In the genomic region with DNA sequence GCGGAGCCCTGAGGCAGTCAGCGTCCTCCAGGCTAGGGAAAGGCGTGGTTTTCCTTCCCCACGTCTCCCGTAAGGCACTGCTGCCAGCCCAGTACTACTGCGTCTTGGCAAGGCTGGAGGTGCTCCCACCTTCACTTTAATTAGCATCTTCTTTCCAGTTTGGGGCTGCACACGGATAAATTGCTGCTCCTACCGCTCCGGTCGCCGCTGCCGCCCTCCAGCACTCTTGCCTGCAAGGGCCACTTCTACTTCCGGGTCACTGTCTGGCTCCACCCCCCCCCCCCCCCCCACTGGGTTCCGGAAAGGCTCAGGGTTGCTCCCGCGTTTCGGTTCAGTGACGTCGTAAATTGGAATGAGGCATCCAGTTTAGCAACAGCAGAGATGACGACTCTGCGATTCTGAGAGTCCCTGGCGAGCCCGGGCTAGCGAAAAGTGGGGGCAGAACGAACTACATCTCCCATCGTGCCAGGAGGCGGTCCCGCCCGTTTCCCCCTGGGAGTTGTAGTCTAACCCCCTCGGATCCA, we compare ENCODE assay signal across 8 cellular contexts. TPM values are rescaled to one million over a fixed set of nuclear protein-coding genes. Genes with fewer than 3 reads are reported as not detected.
DNase-seq lines count a peak whose midpoint lies in the region; ATAC-seq and TF ChIP-seq lines count a peak whose summit lies in the region.

A gene (minus strand): TSS at position 247 of the 524 bp plus-strand sequence. CDS start 100 bp downstream, at position 147.

- H3K56ac ChIP-seq in IMR-90 (ENCODE audit: extremely low read depth, insufficient read depth, low read length), result peak within 1 kb of the TSS; percentile 97

- H4K91ac ChIP-seq in IMR-90 (ENCODE audit: insufficient read depth, low read depth, low read length), result peak within 1 kb of the TSS; percentile 97

- peak within 1 kb of the TSS; percentile 97 for H2AK5ac ChIP-seq in IMR-90 (ENCODE audit: low read depth, low read length)

- peak within 1 kb of the TSS; percentile 98 for H3K4ac ChIP-seq in IMR-90 (ENCODE audit: low read depth, low read length)

- TF ChIP-seq POLR2A in IMR-90 (IDR thresholded peaks at IDR 0.05; ENCODE audit: low read depth, low read length), result peak; percentile 17; the same call in 1 of the 2 replicates

- H3K27me3 ChIP-seq in IMR-90 (ENCODE audit: control insufficient read depth, insufficient read depth, low read length), result no peaks in the 10 kb centered on the region
- H3K27me3 ChIP-seq in mononuclear cell (ENCODE audit: insufficient read depth, low read length), result no peaks in the 10 kb centered on the region

- DNase-seq in D341Med (ENCODE audit: low spot score) (peak; percentile 91), IMR-90 (peak; percentile 97), OCI-LY7 (ENCODE audit: low spot score) (peak; percentile 92), activated T-cell treated with anti-CD3 and anti-CD28 coated beads for 1 hour (ENCODE audit: low read depth) (peak; percentile 80), epidermal melanocyte (ENCODE audit: insufficient read length, low spot score) (peak; percentile 82)
- DNase-seq in stimulated activated CD8-positive, alpha-beta memory T cell treated with anti-CD3 and anti-CD28 coated beads, Interleukin-2, amount 100 ng/mL, for 48 hours (ENCODE audit: low read depth in 2 of 2), result peak; percentile 73 to 85

- H3K14ac ChIP-seq in IMR-90 (replicated peaks; ENCODE audit: low read depth, low read length), result peak within 1 kb of the TSS; percentile 99

- in situ Hi-C loops in IMR-90 (cut with MboI; ENCODE audit: low sequenced_read_pairs), result loop anchor here (10.0 kb wide), 1 partner anchor 203 kb away; no protein-coding TSS in a partner anchor

- H3K4me2 ChIP-seq in IMR-90 (ENCODE audit: low read depth, low read length) (peak within 1 kb of the TSS; percentile 98), OCI-LY7 (ENCODE audit: low read length) (peak within 1 kb of the TSS; percentile 87)

- H3K9me1 ChIP-seq in IMR-90 (ENCODE audit: insufficient read depth, low read length), result peaks cover 15% of the 10 kb centered on the region

- peak within 1 kb of the TSS; percentile 98 to 100 for H4K8ac ChIP-seq in IMR-90 (ENCODE audit: low read depth in 2 of 2, low read length in 2 of 2)

- H2BK15ac ChIP-seq in IMR-90 (ENCODE audit: low read depth, low read length), result peak within 1 kb of the TSS; percentile 79

- peaks cover 48% of the 10 kb centered on the region for H3K79me2 ChIP-seq in OCI-LY7 (ENCODE audit: insufficient read depth, low read depth, low read length)

- POLR2A ChIA-PET in IMR-90 (lab: Charles Lee; ENCODE audit: unreplicated experiment), result no interaction called here
- POLR2A ChIA-PET in OCI-LY7 (lab: Charles Lee), result interaction anchor here (0.5 to 1.5 kb wide), 3 partner anchors 10 to 117 kb away, joined by 4 to 8 read pairs (median 4); a partner anchor contains a TSS

- intact Hi-C loops in IMR-90 (cut with micrococcal nuclease) (loop anchor here (1.0 kb wide), 1 partner anchor 16 kb away; a partner anchor contains a TSS), OCI-LY7 (cut with micrococcal nuclease; ENCODE audit: unreplicated experiment) (loop anchor here (1.0 kb wide), 1 partner anchor 19 kb away; a partner anchor contains a TSS)

- H4K20me1 ChIP-seq in IMR-90 (ENCODE audit: insufficient read depth, low read length) (no peaks in the 10 kb centered on the region), OCI-LY7 (ENCODE audit: insufficient read depth, low read length) (no peaks in the 10 kb centered on the region)

- WGBS in IMR-90 (ENCODE audit: extremely low coverage in 2 of 2, insufficient read length in 1 of 2), 2 experiments, result 0% methylated on average over 19 of the region's 30 CpGs; no CpG with 5 or more reads in 1 of the 2 experiments

- peak within 1 kb of the TSS; percentile 91 for H3K9ac ChIP-seq in IMR-90 (ENCODE audit: low read depth, low read length)

- CTCF ChIA-PET in IMR-90 (lab: Yijun Ruan, JAX), result no interaction called here
- CTCF ChIA-PET in OCI-LY7 (lab: Charles Lee; ENCODE audit: unreplicated experiment), result interaction anchor here (0.7 kb wide), 1 partner anchor 61 kb away, joined by 3 read pairs; no protein-coding TSS in a partner anchor

- H3K4me3 ChIP-seq in IMR-90 (ENCODE audit: insufficient read depth, low read depth, low read length), result peak within 1 kb of the TSS; percentile 56
- peak within 1 kb of the TSS; percentile 84 for H3K4me3 ChIP-seq in OCI-LY7 (ENCODE audit: low read depth, low read length, poor library complexity, severe bottlenecking)
- peak within 1 kb of the TSS; percentile 67 for H3K4me3 ChIP-seq in mononuclear cell (ENCODE audit: low read length)

- H3K9me3 ChIP-seq in IMR-90 (ENCODE audit: control insufficient read depth, insufficient read depth, low read length), result no peaks in the 10 kb centered on the region
- no peaks in the 10 kb centered on the region for H3K9me3 ChIP-seq in OCI-LY7 (ENCODE audit: low read length)
- H3K9me3 ChIP-seq in mononuclear cell (ENCODE audit: low read depth, low read length), result no peaks in the 10 kb centered on the region

- peak within 1 kb of the TSS; percentile 96 for H2BK120ac ChIP-seq in IMR-90 (ENCODE audit: low read depth, low read length)

- peaks cover 8% of the 10 kb centered on the region for H3K4me1 ChIP-seq in IMR-90 (ENCODE audit: control insufficient read depth, insufficient read depth, low read length)
- peaks cover 30% of the 10 kb centered on the region for H3K4me1 ChIP-seq in OCI-LY7 (ENCODE audit: insufficient read depth, low read length, poor library complexity, severe bottlenecking)
- peaks cover 42% of the 10 kb centered on the region for H3K4me1 ChIP-seq in mononuclear cell (ENCODE audit: insufficient read depth, low read length)

- H3K79me1 ChIP-seq in IMR-90 (ENCODE audit: low read depth in 1 of 2, low read length in 2 of 2), result peaks cover 47 to 81% of the 10 kb centered on the region in 2 experiments

- H2BK5ac ChIP-seq in IMR-90 (ENCODE audit: low read depth, low read length, poor library complexity, severe bottlenecking), result peak within 1 kb of the TSS; percentile 92

- H3K18ac ChIP-seq in IMR-90 (ENCODE audit: low read depth, low read length), result peak within 1 kb of the TSS; percentile 67

- peak; percentile 68 for ATAC-seq in GM21528 (IDR thresholded peaks at IDR 0.05; ENCODE audit: low FRiP score, unreplicated experiment)
- ATAC-seq in IMR-90 (ENCODE audit: low read depth), result peak; percentile 91

- no peak for TF ChIP-seq RAD21 in IMR-90 (IDR thresholded peaks at IDR 0.05; ENCODE audit: low read length)

- H3K9me2 ChIP-seq in OCI-LY7 (ENCODE audit: insufficient read depth, low read length), result no peaks in the 10 kb centered on the region

- H3K36me3 ChIP-seq in IMR-90 (ENCODE audit: control insufficient read depth, insufficient read depth, low read length) (peaks cover 16% of the 10 kb centered on the region), OCI-LY7 (ENCODE audit: insufficient read depth, low read length) (peaks cover 50% of the 10 kb centered on the region)

- H2AFZ ChIP-seq in IMR-90 (replicated peaks; ENCODE audit: low read length, poor library complexity), result peak within 1 kb of the TSS; percentile 100
- peak within 1 kb of the TSS; percentile 94 for H2AFZ ChIP-seq in OCI-LY7 (ENCODE audit: low read length)

- peak within 1 kb of the TSS; percentile 99 for H2AK9ac ChIP-seq in IMR-90 (replicated peaks; ENCODE audit: low read depth, low read length, poor library complexity)

- H2BK20ac ChIP-seq in IMR-90 (ENCODE audit: low read depth, low read length), result peak within 1 kb of the TSS; percentile 78; the same call in 1 of the 2 replicates

- BruUV-seq in IMR-90 (replicated peaks; lab: Mats Ljungman, UMichigan), result no TSS peak
- BruUV-seq in OCI-LY7 (replicated peaks; lab: Mats Ljungman, UMichigan), result no TSS peak

- dilution Hi-C loops in IMR-90 (cut with HindIII; ENCODE audit: low sequenced_read_pairs, unreplicated experiment), result no loop called here

- H4K5ac ChIP-seq in IMR-90 (ENCODE audit: low read depth, low read length), result peak within 1 kb of the TSS; percentile 92

- H3K27ac ChIP-seq in IMR-90 (ENCODE audit: insufficient read depth, low read length), result peak within 1 kb of the TSS; percentile 91
- peak within 1 kb of the TSS; percentile 74 for H3K27ac ChIP-seq in OCI-LY7 (ENCODE audit: low read depth, low read length, poor library complexity, severe bottlenecking)

- TF ChIP-seq CTCF in IMR-90 (conservative IDR thresholded peaks at IDR 0.05; ENCODE audit: low read depth, low read length) (no peak), OCI-LY7 (conservative IDR thresholded peaks at IDR 0.05; ENCODE audit: low read length) (no peak)

- H3K23ac ChIP-seq in IMR-90 (ENCODE audit: low read depth, low read length), result peak within 1 kb of the TSS; percentile 98

TF ChIP-seq in IMR-90, 13 proteins besides CTCF, POLR2A, EP300 and RAD21:
- TF ChIP-seq MAFK (IDR thresholded peaks at IDR 0.05; ENCODE audit: low read depth, low read length) (peak; percentile 49; the same call in 1 of the 2 replicates), CHD1 (IDR thresholded peaks at IDR 0.05; ENCODE audit: low read depth, low read length) (no peak), MXI1 (IDR thresholded peaks at IDR 0.05; ENCODE audit: borderline replicate concordance, low read depth, low read length) (peak; percentile 9; the same call in 1 of the 2 replicates), FOS (IDR thresholded peaks at IDR 0.05; ENCODE audit: low read depth, low read length) (no peak), RFX5 (IDR thresholded peaks at IDR 0.05; ENCODE audit: low read depth, low read length) (no peak), MAZ (IDR thresholded peaks at IDR 0.05; ENCODE audit: borderline replicate concordance, low read depth, low read length) (peak; percentile 54; the same call in 1 of the 2 replicates), CEBPB (IDR thresholded peaks at IDR 0.05; ENCODE audit: low read depth, low read length) (peak; percentile 92)
- TF ChIP-seq, protein P1, sequence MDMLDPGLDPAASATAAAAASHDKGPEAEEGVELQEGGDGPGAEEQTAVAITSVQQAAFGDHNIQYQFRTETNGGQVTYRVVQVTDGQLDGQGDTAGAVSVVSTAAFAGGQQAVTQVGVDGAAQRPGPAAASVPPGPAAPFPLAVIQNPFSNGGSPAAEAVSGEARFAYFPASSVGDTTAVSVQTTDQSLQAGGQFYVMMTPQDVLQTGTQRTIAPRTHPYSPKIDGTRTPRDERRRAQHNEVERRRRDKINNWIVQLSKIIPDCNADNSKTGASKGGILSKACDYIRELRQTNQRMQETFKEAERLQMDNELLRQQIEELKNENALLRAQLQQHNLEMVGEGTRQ (IDR thresholded peaks at IDR 0.05; ENCODE audit: low read depth, low read length), result no peak
TF ChIP-seq in IMR-90: peak in this region for 4.

RNA-seq across cellular contexts. Expression of the gene that starts here (rescaled TPM):
- 167 and 224 TPM in 2 replicates for total RNA-seq in IMR-90 (2012; rRNA removed)
- 375 and 393 TPM in 2 replicates for polyA plus RNA-seq in IMR-90 (2012; rRNA removed)
- polyA plus RNA-seq in IMR-90 (2012; cell fraction: cytosol; rRNA removed), result 171 and 190 TPM in 2 replicates
- 17.8 and 126 TPM in 2 replicates for polyA plus RNA-seq in IMR-90 (2012; cell fraction: nucleus; rRNA removed; ENCODE audit: low replicate concordance)
- total RNA-seq in OCI-LY7 (2014; rRNA removed; shearing (Covaris generic)), result 167 and 285 TPM in 2 replicates
- 174 and 182 TPM in 2 replicates for total RNA-seq in OCI-LY7 (2022)
- total RNA-seq in mononuclear cell, result 51.2 TPM

Comparison
In these comparisons a context has a peak if more than half of its experiments do, and no peak if none do; other contexts are left out.
1. Peak in every context shown above with its lines: DNase-seq, ATAC-seq, H3K4me3 ChIP-seq and H3K27ac ChIP-seq.